Comparison of ENCODE assay signal across 8 cellular contexts in genomic region chr4:139603576-139604387, GRCh38. TPM values are rescaled to one million over a fixed set of nuclear protein-coding genes. Genes with fewer than 3 reads are reported as not detected.
DNase-seq lines count a peak whose midpoint lies in the region; ATAC-seq and TF ChIP-seq lines count a peak whose summit lies in the region.

No MANE protein-coding gene starts in this region.

- no peak overlapping the region for H3K4me3 ChIP-seq in body of pancreas
- no peak overlapping the region for H3K4me3 ChIP-seq in suprapubic skin

- no peak for TF ChIP-seq EP300 in suprapubic skin (IDR thresholded peaks at IDR 0.05)

- ATAC-seq in HG02759 (IDR thresholded peaks at IDR 0.05; ENCODE audit: unreplicated experiment) (peak; percentile 61), body of pancreas (peak; percentile 84), HG03571 (IDR thresholded peaks at IDR 0.05; ENCODE audit: unreplicated experiment) (no peak)

- H3K27me3 ChIP-seq in body of pancreas (no peaks in the 10 kb centered on the region), suprapubic skin (no peaks in the 10 kb centered on the region)

- TF ChIP-seq POLR2A in body of pancreas (IDR thresholded peaks at IDR 0.05) (no peak), suprapubic skin (IDR thresholded peaks at IDR 0.05) (no peak)

- H3K4me1 ChIP-seq in body of pancreas (peaks cover 16% of the 10 kb centered on the region), suprapubic skin (peaks cover 8% of the 10 kb centered on the region)

- intact Hi-C loops in body of pancreas (cut with DNase I): no loop called here

- 3 to 19% methylated on average over 2 of the region's 2 CpGs for WGBS in body of pancreas, 2 donors
- 74% methylated on average over 2 of the region's 2 CpGs for WGBS in suprapubic skin

- H3K9me3 ChIP-seq in body of pancreas (no peaks in the 10 kb centered on the region), suprapubic skin (no peaks in the 10 kb centered on the region)

- DNase-seq in NCI-H2081 (lab: John Stamatoyannopoulos, UW) (peak; percentile 14 to 59), NCI-H2081 treated with DMSO at 0.1 percent for 48 hours (lab: John Stamatoyannopoulos, UW) (no peak), NCI-H748 treated with DMSO at 0.1 percent for 48 hours (lab: John Stamatoyannopoulos, UW) (peak; percentile 3), body of pancreas (peak; percentile 45 to 71 (median 54)), inferior parietal cortex (ENCODE audit: extremely low spot score) (peak; percentile 87), suprapubic skin (ENCODE audit: low spot score in 2 of 2) (no peak)

- H3K36me3 ChIP-seq in body of pancreas (replicated peaks in 1 of 2; ENCODE audit: insufficient read depth in 1 of 2, low read depth in 2 of 2): no peaks in the 10 kb centered on the region
- no peaks in the 10 kb centered on the region for H3K36me3 ChIP-seq in suprapubic skin

- H3K27ac ChIP-seq in body of pancreas (peak overlapping the region in 3 of 4 donors; percentile 3 to 75 (median 6)), suprapubic skin (no peak overlapping the region)

- TF ChIP-seq CTCF in body of pancreas (IDR thresholded peaks at IDR 0.05): peak; percentile 44 to 76 (median 66)
- peak; percentile 51 to 54 for TF ChIP-seq CTCF in suprapubic skin (IDR thresholded peaks at IDR 0.05)

RNA-seq across cellular contexts. Expression of gene SETD7, which starts 47.8 kb away (rescaled TPM):
- 10 to 100 TPM; 21.8 to 34.8 TPM for total RNA-seq in body of pancreas
- 10 to 100 TPM; 41.8 to 46.6 (median 43.9) TPM for total RNA-seq in suprapubic skin

Comparison
In these comparisons a context has a peak if more than half of its experiments do, and no peak if none do; other contexts are left out.
1. DNase-seq: peak in NCI-H2081 (2 of 2), NCI-H748 treated with DMSO at 0.1 percent for 48 hours (single experiment), body of pancreas (4 of 4) and inferior parietal cortex (single experiment); none in NCI-H2081 treated with DMSO at 0.1 percent for 48 hours (single experiment) and suprapubic skin (0 of 2).